ENCODE assay signal across 10 cellular contexts in genomic region chr7:28815928-28816373, GRCh38.
DNase-seq lines count a peak whose midpoint lies in the region; ATAC-seq and TF ChIP-seq lines count a peak whose summit lies in the region.
"Had no signal": no experiment of that assay in that cellular context is flagged by ENCODE, and none has a peak within 500 bp of the region (broad histone marks: within the 10 kb centered on the region; RNA-seq: fewer than 3 reads in every experiment).

No MANE protein-coding gene starts in this region.

- H3K4me2 ChIP-seq in DOHH2 (ENCODE audit: low read length) = peak overlapping the region; percentile 68

- no peaks in the 10 kb centered on the region for H3K9me3 ChIP-seq in DOHH2 (ENCODE audit: control insufficient read depth, insufficient read depth, low read length)
- H3K9me3 ChIP-seq in psoas muscle = no peaks in the 10 kb centered on the region

- ATAC-seq in GM19395 (IDR thresholded peaks at IDR 0.05; ENCODE audit: unreplicated experiment) (peak; percentile 84), HG02884 (IDR thresholded peaks at IDR 0.05; ENCODE audit: unreplicated experiment) (peak; percentile 86), psoas muscle (no peak)

- 73 to 95% (median 87%) methylated on average over 2 of the region's 2 CpGs for WGBS in psoas muscle, 3 donors

- H3K27me3 Mint-ChIP-seq in IgD-negative memory B cell = no peaks in the 10 kb centered on the region
- H3K27me3 Mint-ChIP-seq in activated T-helper 1 cell treated with anti-CD3 and anti-CD28 coated beads, Interleukin-12 subunit alpha, Interleukin-12 subunit beta, Interleukin-2, Interleukin-4 antibody, amounts not matched to agents 30 ng/mL and 10 ng/mL and 1 ng/mL, durations not matched to agents 14 hours and 24 hours and 36 hours (ENCODE audit: insufficient read depth) = no peaks in the 10 kb centered on the region
- H3K27me3 Mint-ChIP-seq in immature natural killer cell (ENCODE audit: low read depth in 3 of 3) = peaks cover 0 to 5% (median 2%) of the 10 kb centered on the region in 3 donors

- DNase-seq in SHP77 treated with DMSO at 0.1 percent for 48 hours (lab: John Stamatoyannopoulos, UW) (no peak), psoas muscle (no peak), immature natural killer cell (no peak)
- no peak for DNase-seq in activated T-helper 1 cell treated with anti-CD3 and anti-CD28 coated beads, Interleukin-12 subunit alpha, Interleukin-12 subunit beta, Interleukin-2, Interleukin-4 antibody, amounts not matched to agents 30 ng/mL and 10 ng/mL and 1 ng/mL, durations not matched to agents 14 hours and 24 hours and 36 hours (ENCODE audit: low spot score)
- DNase-seq: stimulated activated CD8-positive, alpha-beta memory T cell treated with anti-CD3 and anti-CD28 coated beads, Interleukin-4, amount 100 ng/mL, for 48 hours had no signal

- H3F3A ChIP-seq in DOHH2 (ENCODE audit: control insufficient read depth, insufficient read depth) = peaks cover 7% of the 10 kb centered on the region; the same call in 1 of the 2 replicates

- H3K27ac ChIP-seq in DOHH2 (ENCODE audit: low read depth, low read length) (peak overlapping the region; percentile 54), psoas muscle (no peak overlapping the region)

- intact Hi-C loops in activated T-helper 1 cell treated with anti-CD3 and anti-CD28 coated beads, Interleukin-12 subunit alpha, Interleukin-12 subunit beta, Interleukin-2, Interleukin-4 antibody, amounts not matched to agents 30 ng/mL and 10 ng/mL and 1 ng/mL, durations not matched to agents 14 hours and 24 hours and 36 hours (cut with micrococcal nuclease) = no loop called here
- intact Hi-C loops in psoas muscle (cut with DNase I) = no loop called here

- H3K79me2 ChIP-seq in DOHH2 (ENCODE audit: control insufficient read depth, low read length) = no peaks in the 10 kb centered on the region

- H3K4me1 Mint-ChIP-seq in IgD-negative memory B cell (peaks cover 42 to 62% (median 57%) of the 10 kb centered on the region in 3 donors), immature natural killer cell (no peaks in the 10 kb centered on the region)
- H3K4me1 Mint-ChIP-seq in activated T-helper 1 cell treated with anti-CD3 and anti-CD28 coated beads, Interleukin-12 subunit alpha, Interleukin-12 subunit beta, Interleukin-2, Interleukin-4 antibody, amounts not matched to agents 30 ng/mL and 10 ng/mL and 1 ng/mL, durations not matched to agents 14 hours and 24 hours and 36 hours (ENCODE audit: low read depth) = no peaks in the 10 kb centered on the region

- H3K36me3 Mint-ChIP-seq in IgD-negative memory B cell (no peaks in the 10 kb centered on the region), immature natural killer cell (no peaks in the 10 kb centered on the region)
- H3K36me3 Mint-ChIP-seq in activated T-helper 1 cell treated with anti-CD3 and anti-CD28 coated beads, Interleukin-12 subunit alpha, Interleukin-12 subunit beta, Interleukin-2, Interleukin-4 antibody, amounts not matched to agents 30 ng/mL and 10 ng/mL and 1 ng/mL, durations not matched to agents 14 hours and 24 hours and 36 hours (ENCODE audit: low read depth) = no peaks in the 10 kb centered on the region

- peak overlapping the region; percentile 54 for H3K4me3 ChIP-seq in DOHH2 (ENCODE audit: low read length)
- H3K4me3 ChIP-seq in psoas muscle = no peak overlapping the region

- no peaks in the 10 kb centered on the region for H3K36me3 ChIP-seq in DOHH2 (ENCODE audit: control insufficient read depth, low read length)
- peaks cover 0 to 20% of the 10 kb centered on the region in 2 donors for H3K36me3 ChIP-seq in psoas muscle (ENCODE audit: insufficient read depth in 1 of 2, low read depth in 1 of 2)

- H3K27me3 ChIP-seq in DOHH2 (ENCODE audit: control insufficient read depth, low read length) (no peaks in the 10 kb centered on the region), psoas muscle (ENCODE audit: insufficient read depth in 3 of 3, low read length in 2 of 3) (no peaks in the 10 kb centered on the region)

- H3K9me3 Mint-ChIP-seq in IgD-negative memory B cell (no peaks in the 10 kb centered on the region), immature natural killer cell (no peaks in the 10 kb centered on the region)
- no peaks in the 10 kb centered on the region for H3K9me3 Mint-ChIP-seq in activated T-helper 1 cell treated with anti-CD3 and anti-CD28 coated beads, Interleukin-12 subunit alpha, Interleukin-12 subunit beta, Interleukin-2, Interleukin-4 antibody, amounts not matched to agents 30 ng/mL and 10 ng/mL and 1 ng/mL, durations not matched to agents 14 hours and 24 hours and 36 hours
- H3K9me3 Mint-ChIP-seq: activated T-helper 2 cell treated with anti-CD3 and anti-CD28 coated beads, Interferon-gamma antibody, Interleukin-2, Interleukin-4, amounts not matched to agents 10 μg/mL and 5 μg/mL and 100 μg/mL, durations not matched to agents 14 hours and 24 hours and 36 hours had no signal

- H3K27ac Mint-ChIP-seq in IgD-negative memory B cell = peak overlapping the region; percentile 40 to 66 (median 53)
- no peak overlapping the region for H3K27ac Mint-ChIP-seq in activated T-helper 1 cell treated with anti-CD3 and anti-CD28 coated beads, Interleukin-12 subunit alpha, Interleukin-12 subunit beta, Interleukin-2, Interleukin-4 antibody, amounts not matched to agents 30 ng/mL and 10 ng/mL and 1 ng/mL, durations not matched to agents 14 hours and 24 hours and 36 hours
- H3K27ac Mint-ChIP-seq in immature natural killer cell = no peak overlapping the region
- H3K27ac Mint-ChIP-seq: activated T-helper 2 cell treated with anti-CD3 and anti-CD28 coated beads, Interferon-gamma antibody, Interleukin-2, Interleukin-4, amounts not matched to agents 10 μg/mL and 5 μg/mL and 100 μg/mL, durations not matched to agents 14 hours and 24 hours and 36 hours had no signal

- no peak for TF ChIP-seq CTCF in DOHH2 (IDR thresholded peaks at IDR 0.05; ENCODE audit: low read depth, low read length, poor library complexity, severe bottlenecking)
- no peak for TF ChIP-seq CTCF in psoas muscle (IDR thresholded peaks at IDR 0.05)

- H3K4me1 ChIP-seq in DOHH2 (ENCODE audit: control insufficient read depth, low read length) (peaks cover 43% of the 10 kb centered on the region), psoas muscle (peaks cover 24% of the 10 kb centered on the region)

- H4K20me1 ChIP-seq in DOHH2 (ENCODE audit: control insufficient read depth, insufficient read depth, low read depth, low read length) = no peaks in the 10 kb centered on the region; the same call in 1 of the 2 replicates

- H3K4me3 Mint-ChIP-seq in IgD-negative memory B cell = peak overlapping the region; percentile 25 to 92 (median 66)
- H3K4me3 Mint-ChIP-seq in activated T-helper 1 cell treated with anti-CD3 and anti-CD28 coated beads, Interleukin-12 subunit alpha, Interleukin-12 subunit beta, Interleukin-2, Interleukin-4 antibody, amounts not matched to agents 30 ng/mL and 10 ng/mL and 1 ng/mL, durations not matched to agents 14 hours and 24 hours and 36 hours = no peak overlapping the region
- H3K4me3 Mint-ChIP-seq in immature natural killer cell = no peak overlapping the region

- no peaks in the 10 kb centered on the region for H3K9me2 ChIP-seq in DOHH2 (replicated peaks; ENCODE audit: control insufficient read depth, low read length)

Comparison
In these comparisons a context has a peak if more than half of its experiments do, and no peak if none do; other contexts are left out.
1. ATAC-seq: peak in GM19395 (single experiment) and HG02884 (single experiment); none in psoas muscle (0 of 4).
2. H3K27ac Mint-ChIP-seq: peak in IgD-negative memory B cell (3 of 3); none in activated T-helper 1 cell treated with anti-CD3 and anti-CD28 coated beads, Interleukin-12 subunit alpha, Interleukin-12 subunit beta, Interleukin-2, Interleukin-4 antibody, amounts not matched to agents 30 ng/mL and 10 ng/mL and 1 ng/mL, durations not matched to agents 14 hours and 24 hours and 36 hours (single experiment) and immature natural killer cell (0 of 6).
3. H3K4me3 Mint-ChIP-seq: peak in IgD-negative memory B cell (4 of 4); none in activated T-helper 1 cell treated with anti-CD3 and anti-CD28 coated beads, Interleukin-12 subunit alpha, Interleukin-12 subunit beta, Interleukin-2, Interleukin-4 antibody, amounts not matched to agents 30 ng/mL and 10 ng/mL and 1 ng/mL, durations not matched to agents 14 hours and 24 hours and 36 hours (single experiment) and immature natural killer cell (0 of 5).